In the genomic region with DNA sequence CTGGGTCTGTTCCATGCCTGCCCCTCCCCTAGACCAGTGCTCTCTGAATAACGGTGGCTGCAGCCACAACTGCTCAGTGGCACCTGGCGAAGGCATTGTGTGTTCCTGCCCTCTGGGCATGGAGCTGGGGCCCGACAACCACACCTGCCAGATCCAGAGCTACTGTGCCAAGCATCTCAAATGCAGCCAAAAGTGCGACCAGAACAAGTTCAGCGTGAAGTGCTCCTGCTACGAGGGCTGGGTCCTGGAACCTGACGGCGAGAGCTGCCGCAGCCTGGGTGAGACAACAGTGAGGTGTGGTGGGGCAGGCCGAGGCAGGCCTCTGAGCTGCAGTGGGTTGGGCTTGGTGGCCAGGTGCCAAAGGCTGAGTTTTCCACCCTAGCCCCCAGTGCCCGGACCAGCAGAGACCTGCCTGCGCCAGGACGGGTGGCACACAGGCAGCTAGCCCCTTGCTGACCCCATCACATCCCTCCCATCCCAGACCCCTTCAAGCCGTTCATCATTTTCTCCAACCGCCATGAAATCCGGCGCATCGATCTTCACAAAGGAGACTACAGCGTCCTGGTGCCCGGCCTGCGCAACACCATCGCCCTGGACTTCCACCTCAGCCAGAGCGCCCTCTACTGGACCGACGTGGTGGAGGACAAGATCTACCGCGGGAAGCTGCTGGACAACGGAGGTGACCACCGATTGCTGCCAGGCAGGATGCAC, we compare ENCODE assay signal across 1 cellular context.
A peak's percentile ranks its signal among the peaks of the same experiment; 100 is the strongest.
TF ChIP-seq lines count a peak whose summit lies in the region.

No MANE protein-coding gene starts in this region.

TF ChIP-seq in K562, 482 proteins besides CTCF, POLR2A, EP300 and RAD21 (continued from another document and continues in another):
- TF ChIP-seq, protein P1, sequence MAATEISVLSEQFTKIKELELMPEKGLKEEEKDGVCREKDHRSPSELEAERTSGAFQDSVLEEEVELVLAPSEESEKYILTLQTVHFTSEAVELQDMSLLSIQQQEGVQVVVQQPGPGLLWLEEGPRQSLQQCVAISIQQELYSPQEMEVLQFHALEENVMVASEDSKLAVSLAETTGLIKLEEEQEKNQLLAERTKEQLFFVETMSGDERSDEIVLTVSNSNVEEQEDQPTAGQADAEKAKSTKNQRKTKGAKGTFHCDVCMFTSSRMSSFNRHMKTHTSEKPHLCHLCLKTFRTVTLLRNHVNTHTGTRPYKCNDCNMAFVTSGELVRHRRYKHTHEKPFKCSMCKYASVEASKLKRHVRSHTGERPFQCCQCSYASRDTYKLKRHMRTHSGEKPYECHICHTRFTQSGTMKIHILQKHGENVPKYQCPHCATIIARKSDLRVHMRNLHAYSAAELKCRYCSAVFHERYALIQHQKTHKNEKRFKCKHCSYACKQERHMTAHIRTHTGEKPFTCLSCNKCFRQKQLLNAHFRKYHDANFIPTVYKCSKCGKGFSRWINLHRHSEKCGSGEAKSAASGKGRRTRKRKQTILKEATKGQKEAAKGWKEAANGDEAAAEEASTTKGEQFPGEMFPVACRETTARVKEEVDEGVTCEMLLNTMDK (IDR thresholded peaks at IDR 0.05; ENCODE audit: borderline replicate concordance, insufficient read depth, low read depth, low read length, poor library complexity, severe bottlenecking): peak; percentile 87
- TF ChIP-seq, protein P2, sequence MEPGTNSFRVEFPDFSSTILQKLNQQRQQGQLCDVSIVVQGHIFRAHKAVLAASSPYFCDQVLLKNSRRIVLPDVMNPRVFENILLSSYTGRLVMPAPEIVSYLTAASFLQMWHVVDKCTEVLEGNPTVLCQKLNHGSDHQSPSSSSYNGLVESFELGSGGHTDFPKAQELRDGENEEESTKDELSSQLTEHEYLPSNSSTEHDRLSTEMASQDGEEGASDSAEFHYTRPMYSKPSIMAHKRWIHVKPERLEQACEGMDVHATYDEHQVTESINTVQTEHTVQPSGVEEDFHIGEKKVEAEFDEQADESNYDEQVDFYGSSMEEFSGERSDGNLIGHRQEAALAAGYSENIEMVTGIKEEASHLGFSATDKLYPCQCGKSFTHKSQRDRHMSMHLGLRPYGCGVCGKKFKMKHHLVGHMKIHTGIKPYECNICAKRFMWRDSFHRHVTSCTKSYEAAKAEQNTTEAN (CRISPR knock-in tag; IDR thresholded peaks at IDR 0.05): no peak
- TF ChIP-seq KAT7 (CRISPR knock-in tag; IDR thresholded peaks at IDR 0.05; ENCODE audit: borderline replicate concordance) (no peak), NCOR1 (IDR thresholded peaks at IDR 0.05) (no peak), ZNF584 (CRISPR knock-in tag; IDR thresholded peaks at IDR 0.05; ENCODE audit: low read depth) (no peak), RNF2 (IDR thresholded peaks at IDR 0.05) (no peak), KDM4B (IDR thresholded peaks at IDR 0.05; ENCODE audit: borderline replicate concordance in 2 of 2, low read depth in 1 of 2) (0 out of 4 replicates have a peak, but pooled peaks of 1 of the 2 experiments have one; percentile 50), HDAC3 (IDR thresholded peaks at IDR 0.05; ENCODE audit: borderline replicate concordance, partially characterized antibody) (no peak), NFIC (IDR thresholded peaks at IDR 0.05) (peak; percentile 64), DIDO1 (tag; IDR thresholded peaks at IDR 0.05; ENCODE audit: low read depth) (no peak), TRIM24 (IDR thresholded peaks at IDR 0.05) (no peak), ZNF780A (CRISPR knock-in tag; IDR thresholded peaks at IDR 0.05) (no peak), DACH1 (IDR thresholded peaks at IDR 0.05; ENCODE audit: partially characterized antibody) (no peak), ZNF551 (CRISPR knock-in tag; IDR thresholded peaks at IDR 0.05) (no peak), TAF1 (IDR thresholded peaks at IDR 0.05; ENCODE audit: control insufficient read depth, extremely low read depth, insufficient read depth, low read length, severe bottlenecking) (no peak), ETS2 (tag; IDR thresholded peaks at IDR 0.05; ENCODE audit: borderline replicate concordance, poor library complexity, severe bottlenecking) (no peak), GATAD2A (IDR thresholded peaks at IDR 0.05) (0 out of 2 replicates have a peak, but pooled peaks have one; percentile 46), HCFC1 (IDR thresholded peaks at IDR 0.05; ENCODE audit: low read depth, low read length) (0 out of 2 replicates have a peak, but pooled peaks have one; percentile 15), HNRNPLL (IDR thresholded peaks at IDR 0.05; ENCODE audit: low read depth, low read length, poor library complexity, severe bottlenecking) (peak; percentile 18), MAZ (CRISPR knock-in tag; conservative IDR thresholded peaks at IDR 0.05 in 1 of 2, IDR thresholded peaks at IDR 0.05 in 1 of 2) (0 out of 4 replicates have a peak, but pooled peaks of 1 of the 2 experiments have one; percentile 38), CBX5 (IDR thresholded peaks at IDR 0.05; ENCODE audit: borderline replicate concordance, low read depth) (no peak), SMAD3 (CRISPR knock-in tag; conservative IDR thresholded peaks at IDR 0.05) (no peak), CXXC5 (CRISPR knock-in tag; IDR thresholded peaks at IDR 0.05) (peak; percentile 43), RB1 (IDR thresholded peaks at IDR 0.05; ENCODE audit: low read depth) (peak; percentile 72), NCOA4 (IDR thresholded peaks at IDR 0.05; ENCODE audit: partially characterized antibody) (no peak), ZNF282 (CRISPR knock-in tag; IDR thresholded peaks at IDR 0.05) (no peak)
- TF ChIP-seq, protein P3, sequence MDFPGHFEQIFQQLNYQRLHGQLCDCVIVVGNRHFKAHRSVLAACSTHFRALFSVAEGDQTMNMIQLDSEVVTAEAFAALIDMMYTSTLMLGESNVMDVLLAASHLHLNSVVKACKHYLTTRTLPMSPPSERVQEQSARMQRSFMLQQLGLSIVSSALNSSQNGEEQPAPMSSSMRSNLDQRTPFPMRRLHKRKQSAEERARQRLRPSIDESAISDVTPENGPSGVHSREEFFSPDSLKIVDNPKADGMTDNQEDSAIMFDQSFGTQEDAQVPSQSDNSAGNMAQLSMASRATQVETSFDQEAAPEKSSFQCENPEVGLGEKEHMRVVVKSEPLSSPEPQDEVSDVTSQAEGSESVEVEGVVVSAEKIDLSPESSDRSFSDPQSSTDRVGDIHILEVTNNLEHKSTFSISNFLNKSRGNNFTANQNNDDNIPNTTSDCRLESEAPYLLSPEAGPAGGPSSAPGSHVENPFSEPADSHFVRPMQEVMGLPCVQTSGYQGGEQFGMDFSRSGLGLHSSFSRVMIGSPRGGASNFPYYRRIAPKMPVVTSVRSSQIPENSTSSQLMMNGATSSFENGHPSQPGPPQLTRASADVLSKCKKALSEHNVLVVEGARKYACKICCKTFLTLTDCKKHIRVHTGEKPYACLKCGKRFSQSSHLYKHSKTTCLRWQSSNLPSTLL (IDR thresholded peaks at IDR 0.05): no peak
- TF ChIP-seq, protein P4, sequence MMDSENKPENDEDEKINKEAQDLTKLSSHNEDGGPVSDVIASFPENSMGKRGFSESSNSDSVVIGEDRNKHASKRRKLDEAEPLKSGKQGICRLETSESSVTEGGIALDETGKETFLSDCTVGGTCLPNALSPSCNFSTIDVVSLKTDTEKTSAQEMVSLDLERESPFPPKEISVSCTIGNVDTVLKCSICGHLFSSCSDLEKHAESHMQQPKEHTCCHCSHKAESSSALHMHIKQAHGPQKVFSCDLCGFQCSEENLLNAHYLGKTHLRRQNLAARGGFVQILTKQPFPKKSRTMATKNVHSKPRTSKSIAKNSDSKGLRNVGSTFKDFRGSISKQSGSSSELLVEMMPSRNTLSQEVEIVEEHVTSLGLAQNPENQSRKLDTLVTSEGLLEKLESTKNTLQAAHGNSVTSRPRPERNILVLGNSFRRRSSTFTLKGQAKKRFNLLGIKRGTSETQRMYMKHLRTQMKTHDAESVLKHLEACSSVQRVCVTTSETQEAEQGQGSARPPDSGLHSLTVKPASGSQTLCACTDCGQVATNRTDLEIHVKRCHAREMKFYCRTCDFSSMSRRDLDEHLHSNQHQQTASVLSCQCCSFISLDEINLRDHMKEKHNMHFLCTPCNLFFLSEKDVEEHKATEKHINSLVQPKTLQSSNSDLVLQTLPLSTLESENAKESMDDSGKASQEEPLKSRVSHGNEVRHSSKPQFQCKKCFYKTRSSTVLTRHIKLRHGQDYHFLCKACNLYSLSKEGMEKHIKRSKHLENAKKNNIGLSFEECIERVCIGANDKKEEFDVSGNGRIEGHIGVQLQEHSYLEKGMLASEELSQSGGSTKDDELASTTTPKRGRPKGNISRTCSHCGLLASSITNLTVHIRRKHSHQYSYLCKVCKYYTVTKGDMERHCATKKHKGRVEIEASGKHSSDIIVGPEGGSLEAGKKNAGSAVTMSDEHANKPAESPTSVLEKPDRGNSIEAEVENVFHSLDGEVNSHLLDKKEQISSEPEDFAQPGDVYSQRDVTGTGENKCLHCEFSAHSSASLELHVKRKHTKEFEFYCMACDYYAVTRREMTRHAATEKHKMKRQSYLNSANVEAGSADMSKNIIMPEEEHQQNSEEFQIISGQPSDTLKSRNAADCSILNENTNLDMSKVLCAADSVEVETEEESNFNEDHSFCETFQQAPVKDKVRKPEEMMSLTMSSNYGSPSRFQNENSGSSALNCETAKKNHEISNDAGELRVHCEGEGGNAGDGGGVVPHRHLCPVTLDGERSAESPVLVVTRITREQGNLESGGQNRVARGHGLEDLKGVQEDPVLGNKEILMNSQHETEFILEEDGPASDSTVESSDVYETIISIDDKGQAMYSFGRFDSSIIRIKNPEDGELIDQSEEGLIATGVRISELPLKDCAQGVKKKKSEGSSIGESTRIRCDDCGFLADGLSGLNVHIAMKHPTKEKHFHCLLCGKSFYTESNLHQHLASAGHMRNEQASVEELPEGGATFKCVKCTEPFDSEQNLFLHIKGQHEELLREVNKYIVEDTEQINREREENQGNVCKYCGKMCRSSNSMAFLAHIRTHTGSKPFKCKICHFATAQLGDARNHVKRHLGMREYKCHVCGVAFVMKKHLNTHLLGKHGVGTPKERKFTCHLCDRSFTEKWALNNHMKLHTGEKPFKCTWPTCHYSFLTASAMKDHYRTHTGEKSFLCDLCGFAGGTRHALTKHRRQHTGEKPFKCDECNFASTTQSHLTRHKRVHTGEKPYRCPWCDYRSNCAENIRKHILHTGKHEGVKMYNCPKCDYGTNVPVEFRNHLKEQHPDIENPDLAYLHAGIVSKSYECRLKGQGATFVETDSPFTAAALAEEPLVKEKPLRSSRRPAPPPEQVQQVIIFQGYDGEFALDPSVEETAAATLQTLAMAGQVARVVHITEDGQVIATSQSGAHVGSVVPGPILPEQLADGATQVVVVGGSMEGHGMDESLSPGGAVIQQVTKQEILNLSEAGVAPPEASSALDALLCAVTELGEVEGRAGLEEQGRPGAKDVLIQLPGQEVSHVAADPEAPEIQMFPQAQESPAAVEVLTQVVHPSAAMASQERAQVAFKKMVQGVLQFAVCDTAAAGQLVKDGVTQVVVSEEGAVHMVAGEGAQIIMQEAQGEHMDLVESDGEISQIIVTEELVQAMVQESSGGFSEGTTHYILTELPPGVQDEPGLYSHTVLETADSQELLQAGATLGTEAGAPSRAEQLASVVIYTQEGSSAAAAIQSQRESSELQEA (IDR thresholded peaks at IDR 0.05; ENCODE audit: low read depth): no peak
- TF ChIP-seq, protein P5, sequence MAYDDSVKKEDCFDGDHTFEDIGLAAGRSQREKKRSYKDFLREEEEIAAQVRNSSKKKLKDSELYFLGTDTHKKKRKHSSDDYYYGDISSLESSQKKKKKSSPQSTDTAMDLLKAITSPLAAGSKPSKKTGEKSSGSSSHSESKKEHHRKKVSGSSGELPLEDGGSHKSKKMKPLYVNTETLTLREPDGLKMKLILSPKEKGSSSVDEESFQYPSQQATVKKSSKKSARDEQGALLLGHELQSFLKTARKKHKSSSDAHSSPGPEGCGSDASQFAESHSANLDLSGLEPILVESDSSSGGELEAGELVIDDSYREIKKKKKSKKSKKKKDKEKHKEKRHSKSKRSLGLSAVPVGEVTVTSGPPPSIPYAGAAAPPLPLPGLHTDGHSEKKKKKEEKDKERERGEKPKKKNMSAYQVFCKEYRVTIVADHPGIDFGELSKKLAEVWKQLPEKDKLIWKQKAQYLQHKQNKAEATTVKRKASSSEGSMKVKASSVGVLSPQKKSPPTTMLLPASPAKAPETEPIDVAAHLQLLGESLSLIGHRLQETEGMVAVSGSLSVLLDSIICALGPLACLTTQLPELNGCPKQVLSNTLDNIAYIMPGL (CRISPR knock-in tag; IDR thresholded peaks at IDR 0.05): 0 out of 2 replicates have a peak, but pooled peaks have one; percentile 64
- TF ChIP-seq, protein P6, sequence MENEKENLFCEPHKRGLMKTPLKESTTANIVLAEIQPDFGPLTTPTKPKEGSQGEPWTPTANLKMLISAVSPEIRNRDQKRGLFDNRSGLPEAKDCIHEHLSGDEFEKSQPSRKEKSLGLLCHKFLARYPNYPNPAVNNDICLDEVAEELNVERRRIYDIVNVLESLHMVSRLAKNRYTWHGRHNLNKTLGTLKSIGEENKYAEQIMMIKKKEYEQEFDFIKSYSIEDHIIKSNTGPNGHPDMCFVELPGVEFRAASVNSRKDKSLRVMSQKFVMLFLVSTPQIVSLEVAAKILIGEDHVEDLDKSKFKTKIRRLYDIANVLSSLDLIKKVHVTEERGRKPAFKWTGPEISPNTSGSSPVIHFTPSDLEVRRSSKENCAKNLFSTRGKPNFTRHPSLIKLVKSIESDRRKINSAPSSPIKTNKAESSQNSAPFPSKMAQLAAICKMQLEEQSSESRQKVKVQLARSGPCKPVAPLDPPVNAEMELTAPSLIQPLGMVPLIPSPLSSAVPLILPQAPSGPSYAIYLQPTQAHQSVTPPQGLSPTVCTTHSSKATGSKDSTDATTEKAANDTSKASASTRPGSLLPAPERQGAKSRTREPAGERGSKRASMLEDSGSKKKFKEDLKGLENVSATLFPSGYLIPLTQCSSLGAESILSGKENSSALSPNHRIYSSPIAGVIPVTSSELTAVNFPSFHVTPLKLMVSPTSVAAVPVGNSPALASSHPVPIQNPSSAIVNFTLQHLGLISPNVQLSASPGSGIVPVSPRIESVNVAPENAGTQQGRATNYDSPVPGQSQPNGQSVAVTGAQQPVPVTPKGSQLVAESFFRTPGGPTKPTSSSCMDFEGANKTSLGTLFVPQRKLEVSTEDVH (IDR thresholded peaks at IDR 0.05; ENCODE audit: low read depth, partially characterized antibody): peak; percentile 34
- TF ChIP-seq, protein P7, sequence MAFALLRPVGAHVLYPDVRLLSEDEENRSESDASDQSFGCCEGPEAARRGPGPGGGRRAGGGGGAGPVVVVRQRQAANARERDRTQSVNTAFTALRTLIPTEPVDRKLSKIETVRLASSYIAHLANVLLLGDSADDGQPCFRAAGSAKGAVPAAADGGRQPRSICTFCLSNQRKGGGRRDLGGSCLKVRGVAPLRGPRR (CRISPR knock-in tag; IDR thresholded peaks at IDR 0.05): no peak
- TF ChIP-seq, protein P8, sequence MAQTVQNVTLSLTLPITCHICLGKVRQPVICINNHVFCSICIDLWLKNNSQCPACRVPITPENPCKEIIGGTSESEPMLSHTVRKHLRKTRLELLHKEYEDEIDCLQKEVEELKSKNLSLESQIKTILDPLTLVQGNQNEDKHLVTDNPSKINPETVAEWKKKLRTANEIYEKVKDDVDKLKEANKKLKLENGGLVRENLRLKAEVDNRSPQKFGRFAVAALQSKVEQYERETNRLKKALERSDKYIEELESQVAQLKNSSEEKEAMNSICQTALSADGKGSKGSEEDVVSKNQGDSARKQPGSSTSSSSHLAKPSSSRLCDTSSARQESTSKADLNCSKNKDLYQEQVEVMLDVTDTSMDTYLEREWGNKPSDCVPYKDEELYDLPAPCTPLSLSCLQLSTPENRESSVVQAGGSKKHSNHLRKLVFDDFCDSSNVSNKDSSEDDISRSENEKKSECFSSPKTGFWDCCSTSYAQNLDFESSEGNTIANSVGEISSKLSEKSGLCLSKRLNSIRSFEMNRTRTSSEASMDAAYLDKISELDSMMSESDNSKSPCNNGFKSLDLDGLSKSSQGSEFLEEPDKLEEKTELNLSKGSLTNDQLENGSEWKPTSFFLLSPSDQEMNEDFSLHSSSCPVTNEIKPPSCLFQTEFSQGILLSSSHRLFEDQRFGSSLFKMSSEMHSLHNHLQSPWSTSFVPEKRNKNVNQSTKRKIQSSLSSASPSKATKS (CRISPR knock-in tag; IDR thresholded peaks at IDR 0.05): no peak
